1 cellular context compared by ENCODE assay signal in the genomic region with DNA sequence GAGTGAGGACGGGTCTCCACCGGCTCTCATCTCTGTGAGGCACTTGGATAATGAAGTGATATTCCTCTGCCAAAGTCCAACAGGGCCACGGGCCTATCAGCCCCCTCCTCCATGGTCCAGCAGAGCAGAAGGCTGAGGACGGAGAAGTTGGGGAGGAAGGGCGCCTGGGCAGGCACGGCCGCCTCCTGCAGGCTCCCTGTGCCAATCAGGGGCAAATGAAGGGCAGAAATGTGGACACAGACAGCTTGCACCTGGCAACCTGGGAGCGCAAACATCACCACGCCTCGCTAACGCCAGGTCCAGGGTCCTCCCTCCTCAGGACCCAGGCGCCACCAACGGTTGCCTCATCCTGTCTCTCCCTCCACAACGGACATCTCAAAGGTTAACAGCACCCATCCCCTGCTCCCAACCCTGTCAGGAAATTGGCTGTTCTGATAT.
TF ChIP-seq lines count a peak whose summit lies in the region.

No MANE protein-coding gene starts in this region.

TF ChIP-seq in HepG2, 621 proteins besides CTCF, POLR2A, EP300 and RAD21 (continued from another document and continues in another):
- no peak for TF ChIP-seq ZFP62 (CRISPR knock-in tag; IDR thresholded peaks at IDR 0.05)
- TF ChIP-seq ZFY (CRISPR knock-in tag; IDR thresholded peaks at IDR 0.05), result 0 out of 2 replicates have a peak, but pooled peaks have one; percentile 46
- no peak for TF ChIP-seq TMF1 (CRISPR knock-in tag; IDR thresholded peaks at IDR 0.05; ENCODE audit: low read depth)
- TF ChIP-seq TARDBP (CRISPR knock-in tag; IDR thresholded peaks at IDR 0.05), result 0 out of 2 replicates have a peak, but pooled peaks have one; percentile 58
- TF ChIP-seq NCOA2 (CRISPR knock-in tag; IDR thresholded peaks at IDR 0.05), result peak; percentile 68
- TF ChIP-seq, protein P1, sequence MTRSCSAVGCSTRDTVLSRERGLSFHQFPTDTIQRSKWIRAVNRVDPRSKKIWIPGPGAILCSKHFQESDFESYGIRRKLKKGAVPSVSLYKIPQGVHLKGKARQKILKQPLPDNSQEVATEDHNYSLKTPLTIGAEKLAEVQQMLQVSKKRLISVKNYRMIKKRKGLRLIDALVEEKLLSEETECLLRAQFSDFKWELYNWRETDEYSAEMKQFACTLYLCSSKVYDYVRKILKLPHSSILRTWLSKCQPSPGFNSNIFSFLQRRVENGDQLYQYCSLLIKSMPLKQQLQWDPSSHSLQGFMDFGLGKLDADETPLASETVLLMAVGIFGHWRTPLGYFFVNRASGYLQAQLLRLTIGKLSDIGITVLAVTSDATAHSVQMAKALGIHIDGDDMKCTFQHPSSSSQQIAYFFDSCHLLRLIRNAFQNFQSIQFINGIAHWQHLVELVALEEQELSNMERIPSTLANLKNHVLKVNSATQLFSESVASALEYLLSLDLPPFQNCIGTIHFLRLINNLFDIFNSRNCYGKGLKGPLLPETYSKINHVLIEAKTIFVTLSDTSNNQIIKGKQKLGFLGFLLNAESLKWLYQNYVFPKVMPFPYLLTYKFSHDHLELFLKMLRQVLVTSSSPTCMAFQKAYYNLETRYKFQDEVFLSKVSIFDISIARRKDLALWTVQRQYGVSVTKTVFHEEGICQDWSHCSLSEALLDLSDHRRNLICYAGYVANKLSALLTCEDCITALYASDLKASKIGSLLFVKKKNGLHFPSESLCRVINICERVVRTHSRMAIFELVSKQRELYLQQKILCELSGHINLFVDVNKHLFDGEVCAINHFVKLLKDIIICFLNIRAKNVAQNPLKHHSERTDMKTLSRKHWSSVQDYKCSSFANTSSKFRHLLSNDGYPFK (CRISPR knock-in tag; IDR thresholded peaks at IDR 0.05; ENCODE audit: borderline replicate concordance), result peak; percentile 19; the same call in 1 of the 2 replicates
- TF ChIP-seq RFXAP (CRISPR knock-in tag; IDR thresholded peaks at IDR 0.05; ENCODE audit: borderline replicate concordance), result 0 out of 2 replicates have a peak, but pooled peaks have one; percentile 50
- TF ChIP-seq SETDB1 (CRISPR knock-in tag; IDR thresholded peaks at IDR 0.05; ENCODE audit: borderline replicate concordance), result no peak
- 0 out of 2 replicates have a peak, but pooled peaks have one; percentile 28 for TF ChIP-seq ZNF543 (CRISPR knock-in tag; IDR thresholded peaks at IDR 0.05)
- TF ChIP-seq, protein P2, sequence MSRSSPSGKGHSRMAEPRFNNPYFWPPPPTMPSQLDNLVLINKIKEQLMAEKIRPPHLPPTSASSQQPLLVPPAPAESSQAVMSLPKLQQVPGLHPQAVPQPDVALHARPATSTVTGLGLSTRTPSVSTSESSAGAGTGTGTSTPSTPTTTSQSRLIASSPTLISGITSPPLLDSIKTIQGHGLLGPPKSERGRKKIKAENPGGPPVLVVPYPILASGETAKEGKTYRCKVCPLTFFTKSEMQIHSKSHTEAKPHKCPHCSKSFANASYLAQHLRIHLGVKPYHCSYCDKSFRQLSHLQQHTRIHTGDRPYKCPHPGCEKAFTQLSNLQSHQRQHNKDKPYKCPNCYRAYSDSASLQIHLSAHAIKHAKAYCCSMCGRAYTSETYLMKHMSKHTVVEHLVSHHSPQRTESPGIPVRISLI (CRISPR knock-in tag; IDR thresholded peaks at IDR 0.05; ENCODE audit: borderline replicate concordance), result peak; percentile 36; the same call in 1 of the 2 replicates
- peak; percentile 76; the same call in 1 of the 2 replicates for TF ChIP-seq ZBTB7A (CRISPR knock-in tag; IDR thresholded peaks at IDR 0.05)
- TF ChIP-seq ZKSCAN5 (CRISPR knock-in tag; IDR thresholded peaks at IDR 0.05), result 0 out of 2 replicates have a peak, but pooled peaks have one; percentile 22
- peak; percentile 87 for TF ChIP-seq RARA (CRISPR knock-in tag; IDR thresholded peaks at IDR 0.05)
- TF ChIP-seq ZNF460 (CRISPR knock-in tag; IDR thresholded peaks at IDR 0.05; ENCODE audit: borderline replicate concordance), result peak; percentile 18; the same call in 1 of the 2 replicates
- TF ChIP-seq, protein P3, sequence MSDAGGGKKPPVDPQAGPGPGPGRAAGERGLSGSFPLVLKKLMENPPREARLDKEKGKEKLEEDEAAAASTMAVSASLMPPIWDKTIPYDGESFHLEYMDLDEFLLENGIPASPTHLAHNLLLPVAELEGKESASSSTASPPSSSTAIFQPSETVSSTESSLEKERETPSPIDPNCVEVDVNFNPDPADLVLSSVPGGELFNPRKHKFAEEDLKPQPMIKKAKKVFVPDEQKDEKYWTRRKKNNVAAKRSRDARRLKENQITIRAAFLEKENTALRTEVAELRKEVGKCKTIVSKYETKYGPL (CRISPR knock-in tag; IDR thresholded peaks at IDR 0.05), result no peak
- TF ChIP-seq, protein P4, sequence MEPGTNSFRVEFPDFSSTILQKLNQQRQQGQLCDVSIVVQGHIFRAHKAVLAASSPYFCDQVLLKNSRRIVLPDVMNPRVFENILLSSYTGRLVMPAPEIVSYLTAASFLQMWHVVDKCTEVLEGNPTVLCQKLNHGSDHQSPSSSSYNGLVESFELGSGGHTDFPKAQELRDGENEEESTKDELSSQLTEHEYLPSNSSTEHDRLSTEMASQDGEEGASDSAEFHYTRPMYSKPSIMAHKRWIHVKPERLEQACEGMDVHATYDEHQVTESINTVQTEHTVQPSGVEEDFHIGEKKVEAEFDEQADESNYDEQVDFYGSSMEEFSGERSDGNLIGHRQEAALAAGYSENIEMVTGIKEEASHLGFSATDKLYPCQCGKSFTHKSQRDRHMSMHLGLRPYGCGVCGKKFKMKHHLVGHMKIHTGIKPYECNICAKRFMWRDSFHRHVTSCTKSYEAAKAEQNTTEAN (CRISPR knock-in tag; conservative IDR thresholded peaks at IDR 0.05), result peak; percentile 68
- TF ChIP-seq ZNF746 (CRISPR knock-in tag; IDR thresholded peaks at IDR 0.05), result peak; percentile 84
- TF ChIP-seq ZSCAN29 (CRISPR knock-in tag; conservative IDR thresholded peaks at IDR 0.05), result no peak; the same call in 1 of the 2 replicates
- 0 out of 2 replicates have a peak, but pooled peaks have one; percentile 44 for TF ChIP-seq JUND (CRISPR knock-in tag; IDR thresholded peaks at IDR 0.05)
- 0 out of 3 replicates have a peak, but pooled peaks have one; percentile 52 for TF ChIP-seq MXI1 (IDR thresholded peaks at IDR 0.05; ENCODE audit: borderline replicate concordance, low read depth, low read length)
- 0 out of 2 replicates have a peak, but pooled peaks have one; percentile 45 for TF ChIP-seq SALL2 (CRISPR knock-in tag; IDR thresholded peaks at IDR 0.05)
- TF ChIP-seq ZNF451 (CRISPR knock-in tag; IDR thresholded peaks at IDR 0.05), result 0 out of 2 replicates have a peak, but pooled peaks have one; percentile 9
- TF ChIP-seq, protein P5, sequence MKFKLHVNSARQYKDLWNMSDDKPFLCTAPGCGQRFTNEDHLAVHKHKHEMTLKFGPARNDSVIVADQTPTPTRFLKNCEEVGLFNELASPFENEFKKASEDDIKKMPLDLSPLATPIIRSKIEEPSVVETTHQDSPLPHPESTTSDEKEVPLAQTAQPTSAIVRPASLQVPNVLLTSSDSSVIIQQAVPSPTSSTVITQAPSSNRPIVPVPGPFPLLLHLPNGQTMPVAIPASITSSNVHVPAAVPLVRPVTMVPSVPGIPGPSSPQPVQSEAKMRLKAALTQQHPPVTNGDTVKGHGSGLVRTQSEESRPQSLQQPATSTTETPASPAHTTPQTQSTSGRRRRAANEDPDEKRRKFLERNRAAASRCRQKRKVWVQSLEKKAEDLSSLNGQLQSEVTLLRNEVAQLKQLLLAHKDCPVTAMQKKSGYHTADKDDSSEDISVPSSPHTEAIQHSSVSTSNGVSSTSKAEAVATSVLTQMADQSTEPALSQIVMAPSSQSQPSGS (CRISPR knock-in tag; IDR thresholded peaks at IDR 0.05), result no peak
- TF ChIP-seq, protein P6, sequence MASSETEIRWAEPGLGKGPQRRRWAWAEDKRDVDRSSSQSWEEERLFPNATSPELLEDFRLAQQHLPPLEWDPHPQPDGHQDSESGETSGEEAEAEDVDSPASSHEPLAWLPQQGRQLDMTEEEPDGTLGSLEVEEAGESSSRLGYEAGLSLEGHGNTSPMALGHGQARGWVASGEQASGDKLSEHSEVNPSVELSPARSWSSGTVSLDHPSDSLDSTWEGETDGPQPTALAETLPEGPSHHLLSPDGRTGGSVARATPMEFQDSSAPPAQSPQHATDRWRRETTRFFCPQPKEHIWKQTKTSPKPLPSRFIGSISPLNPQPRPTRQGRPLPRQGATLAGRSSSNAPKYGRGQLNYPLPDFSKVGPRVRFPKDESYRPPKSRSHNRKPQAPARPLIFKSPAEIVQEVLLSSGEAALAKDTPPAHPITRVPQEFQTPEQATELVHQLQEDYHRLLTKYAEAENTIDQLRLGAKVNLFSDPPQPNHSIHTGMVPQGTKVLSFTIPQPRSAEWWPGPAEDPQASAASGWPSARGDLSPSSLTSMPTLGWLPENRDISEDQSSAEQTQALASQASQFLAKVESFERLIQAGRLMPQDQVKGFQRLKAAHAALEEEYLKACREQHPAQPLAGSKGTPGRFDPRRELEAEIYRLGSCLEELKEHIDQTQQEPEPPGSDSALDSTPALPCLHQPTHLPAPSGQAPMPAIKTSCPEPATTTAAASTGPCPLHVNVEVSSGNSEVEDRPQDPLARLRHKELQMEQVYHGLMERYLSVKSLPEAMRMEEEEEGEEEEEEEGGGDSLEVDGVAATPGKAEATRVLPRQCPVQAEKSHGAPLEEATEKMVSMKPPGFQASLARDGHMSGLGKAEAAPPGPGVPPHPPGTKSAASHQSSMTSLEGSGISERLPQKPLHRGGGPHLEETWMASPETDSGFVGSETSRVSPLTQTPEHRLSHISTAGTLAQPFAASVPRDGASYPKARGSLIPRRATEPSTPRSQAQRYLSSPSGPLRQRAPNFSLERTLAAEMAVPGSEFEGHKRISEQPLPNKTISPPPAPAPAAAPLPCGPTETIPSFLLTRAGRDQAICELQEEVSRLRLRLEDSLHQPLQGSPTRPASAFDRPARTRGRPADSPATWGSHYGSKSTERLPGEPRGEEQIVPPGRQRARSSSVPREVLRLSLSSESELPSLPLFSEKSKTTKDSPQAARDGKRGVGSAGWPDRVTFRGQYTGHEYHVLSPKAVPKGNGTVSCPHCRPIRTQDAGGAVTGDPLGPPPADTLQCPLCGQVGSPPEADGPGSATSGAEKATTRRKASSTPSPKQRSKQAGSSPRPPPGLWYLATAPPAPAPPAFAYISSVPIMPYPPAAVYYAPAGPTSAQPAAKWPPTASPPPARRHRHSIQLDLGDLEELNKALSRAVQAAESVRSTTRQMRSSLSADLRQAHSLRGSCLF (CRISPR knock-in tag; IDR thresholded peaks at IDR 0.05; ENCODE audit: borderline replicate concordance), result no peak
- peak; percentile 39; the same call in 1 of the 2 replicates for TF ChIP-seq SP5 (CRISPR knock-in tag; IDR thresholded peaks at IDR 0.05; ENCODE audit: borderline replicate concordance, low read depth)
- TF ChIP-seq, protein P7, sequence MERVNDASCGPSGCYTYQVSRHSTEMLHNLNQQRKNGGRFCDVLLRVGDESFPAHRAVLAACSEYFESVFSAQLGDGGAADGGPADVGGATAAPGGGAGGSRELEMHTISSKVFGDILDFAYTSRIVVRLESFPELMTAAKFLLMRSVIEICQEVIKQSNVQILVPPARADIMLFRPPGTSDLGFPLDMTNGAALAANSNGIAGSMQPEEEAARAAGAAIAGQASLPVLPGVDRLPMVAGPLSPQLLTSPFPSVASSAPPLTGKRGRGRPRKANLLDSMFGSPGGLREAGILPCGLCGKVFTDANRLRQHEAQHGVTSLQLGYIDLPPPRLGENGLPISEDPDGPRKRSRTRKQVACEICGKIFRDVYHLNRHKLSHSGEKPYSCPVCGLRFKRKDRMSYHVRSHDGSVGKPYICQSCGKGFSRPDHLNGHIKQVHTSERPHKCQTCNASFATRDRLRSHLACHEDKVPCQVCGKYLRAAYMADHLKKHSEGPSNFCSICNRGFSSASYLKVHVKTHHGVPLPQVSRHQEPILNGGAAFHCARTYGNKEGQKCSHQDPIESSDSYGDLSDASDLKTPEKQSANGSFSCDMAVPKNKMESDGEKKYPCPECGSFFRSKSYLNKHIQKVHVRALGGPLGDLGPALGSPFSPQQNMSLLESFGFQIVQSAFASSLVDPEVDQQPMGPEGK (CRISPR knock-in tag; IDR thresholded peaks at IDR 0.05), result peak; percentile 72
- TF ChIP-seq ZBTB7B (CRISPR knock-in tag; IDR thresholded peaks at IDR 0.05), result peak; percentile 73; the same call in 1 of the 2 replicates
- TF ChIP-seq TBL1XR1 (IDR thresholded peaks at IDR 0.05; ENCODE audit: borderline replicate concordance, low read length, partially characterized antibody), result peak; percentile 21
- TF ChIP-seq ZNF552 (CRISPR knock-in tag; IDR thresholded peaks at IDR 0.05; ENCODE audit: borderline replicate concordance), result no peak
- TF ChIP-seq SOX6 (IDR thresholded peaks at IDR 0.05), result no peak
- TF ChIP-seq SOX6 (CRISPR knock-in tag; IDR thresholded peaks at IDR 0.05), result peak; percentile 52
- TF ChIP-seq ZFP82 (CRISPR knock-in tag; IDR thresholded peaks at IDR 0.05; ENCODE audit: borderline replicate concordance), result no peak
- no peak for TF ChIP-seq XBP1 (CRISPR knock-in tag; IDR thresholded peaks at IDR 0.05)
- TF ChIP-seq ZBTB20 (CRISPR knock-in tag; IDR thresholded peaks at IDR 0.05; ENCODE audit: borderline replicate concordance, low read depth), result 0 out of 2 replicates have a peak, but pooled peaks have one; percentile 32
- TF ChIP-seq, protein P8, sequence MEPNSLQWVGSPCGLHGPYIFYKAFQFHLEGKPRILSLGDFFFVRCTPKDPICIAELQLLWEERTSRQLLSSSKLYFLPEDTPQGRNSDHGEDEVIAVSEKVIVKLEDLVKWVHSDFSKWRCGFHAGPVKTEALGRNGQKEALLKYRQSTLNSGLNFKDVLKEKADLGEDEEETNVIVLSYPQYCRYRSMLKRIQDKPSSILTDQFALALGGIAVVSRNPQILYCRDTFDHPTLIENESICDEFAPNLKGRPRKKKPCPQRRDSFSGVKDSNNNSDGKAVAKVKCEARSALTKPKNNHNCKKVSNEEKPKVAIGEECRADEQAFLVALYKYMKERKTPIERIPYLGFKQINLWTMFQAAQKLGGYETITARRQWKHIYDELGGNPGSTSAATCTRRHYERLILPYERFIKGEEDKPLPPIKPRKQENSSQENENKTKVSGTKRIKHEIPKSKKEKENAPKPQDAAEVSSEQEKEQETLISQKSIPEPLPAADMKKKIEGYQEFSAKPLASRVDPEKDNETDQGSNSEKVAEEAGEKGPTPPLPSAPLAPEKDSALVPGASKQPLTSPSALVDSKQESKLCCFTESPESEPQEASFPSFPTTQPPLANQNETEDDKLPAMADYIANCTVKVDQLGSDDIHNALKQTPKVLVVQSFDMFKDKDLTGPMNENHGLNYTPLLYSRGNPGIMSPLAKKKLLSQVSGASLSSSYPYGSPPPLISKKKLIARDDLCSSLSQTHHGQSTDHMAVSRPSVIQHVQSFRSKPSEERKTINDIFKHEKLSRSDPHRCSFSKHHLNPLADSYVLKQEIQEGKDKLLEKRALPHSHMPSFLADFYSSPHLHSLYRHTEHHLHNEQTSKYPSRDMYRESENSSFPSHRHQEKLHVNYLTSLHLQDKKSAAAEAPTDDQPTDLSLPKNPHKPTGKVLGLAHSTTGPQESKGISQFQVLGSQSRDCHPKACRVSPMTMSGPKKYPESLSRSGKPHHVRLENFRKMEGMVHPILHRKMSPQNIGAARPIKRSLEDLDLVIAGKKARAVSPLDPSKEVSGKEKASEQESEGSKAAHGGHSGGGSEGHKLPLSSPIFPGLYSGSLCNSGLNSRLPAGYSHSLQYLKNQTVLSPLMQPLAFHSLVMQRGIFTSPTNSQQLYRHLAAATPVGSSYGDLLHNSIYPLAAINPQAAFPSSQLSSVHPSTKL (CRISPR knock-in tag; IDR thresholded peaks at IDR 0.05), result peak; percentile 59
- no peak for TF ChIP-seq ZNF644 (CRISPR knock-in tag; IDR thresholded peaks at IDR 0.05; ENCODE audit: low read depth)
- peak; percentile 44; the same call in 1 of the 2 replicates for TF ChIP-seq ZNF772 (CRISPR knock-in tag; IDR thresholded peaks at IDR 0.05)
- no peak for TF ChIP-seq KLF13 (CRISPR knock-in tag; IDR thresholded peaks at IDR 0.05)
- peak; percentile 44; the same call in 1 of the 2 replicates for TF ChIP-seq FOSL2 (CRISPR knock-in tag; IDR thresholded peaks at IDR 0.05)
- TF ChIP-seq RCOR2 (CRISPR knock-in tag; IDR thresholded peaks at IDR 0.05), result peak; percentile 65; the same call in 1 of the 2 replicates
- TF ChIP-seq HOXA3 (CRISPR knock-in tag; IDR thresholded peaks at IDR 0.05), result peak; percentile 77
